1 cellular context compared by ENCODE assay signal in genomic region chr20:32474967-32475819, GRCh38.
A peak's percentile ranks its signal among the peaks of the same experiment; 100 is the strongest.
TF ChIP-seq lines count a peak whose summit lies in the region.

No MANE protein-coding gene starts in this region.

TF ChIP-seq in HepG2, 621 proteins besides CTCF, POLR2A, EP300 and RAD21 (continued from another document and continues in another):
- TF ChIP-seq PRDM10 (CRISPR knock-in tag; IDR thresholded peaks at IDR 0.05; ENCODE audit: low read depth): peak; percentile 70
- 0 out of 2 replicates have a peak, but pooled peaks have one; percentile 26 for TF ChIP-seq ZSCAN21 (CRISPR knock-in tag; IDR thresholded peaks at IDR 0.05; ENCODE audit: borderline replicate concordance)
- no peak for TF ChIP-seq ZNF720 (CRISPR knock-in tag; IDR thresholded peaks at IDR 0.05)
- TF ChIP-seq ARID5B (CRISPR knock-in tag; IDR thresholded peaks at IDR 0.05): peak; percentile 58; the same call in 1 of the 2 replicates
- peak; percentile 80; the same call in 1 of the 2 replicates for TF ChIP-seq ESRRA (CRISPR knock-in tag; IDR thresholded peaks at IDR 0.05; ENCODE audit: low read depth)
- TF ChIP-seq POLR2AphosphoS5 (IDR thresholded peaks at IDR 0.05; ENCODE audit: low read depth, low read length): peak; percentile 60
- TF ChIP-seq PRPF4 (IDR thresholded peaks at IDR 0.05; ENCODE audit: low read depth, low read length, poor library complexity, severe bottlenecking): peak; percentile 61
- 0 out of 2 replicates have a peak, but pooled peaks have one; percentile 21 for TF ChIP-seq TERF1 (CRISPR knock-in tag; IDR thresholded peaks at IDR 0.05)
- no peak for TF ChIP-seq ZNF549 (CRISPR knock-in tag; IDR thresholded peaks at IDR 0.05)
- no peak for TF ChIP-seq ZNF337 (CRISPR knock-in tag; IDR thresholded peaks at IDR 0.05; ENCODE audit: borderline replicate concordance, low read depth)
- no peak for TF ChIP-seq ZNF136 (CRISPR knock-in tag; IDR thresholded peaks at IDR 0.05; ENCODE audit: low read depth)
- no peak for TF ChIP-seq TFE3 (CRISPR knock-in tag; IDR thresholded peaks at IDR 0.05)
- TF ChIP-seq PHF8 (CRISPR knock-in tag; IDR thresholded peaks at IDR 0.05): 0 out of 2 replicates have a peak, but pooled peaks have one; percentile 32
- no peak; the same call in 1 of the 2 replicates for TF ChIP-seq ATF6 (CRISPR knock-in tag; conservative IDR thresholded peaks at IDR 0.05)
- TF ChIP-seq ZNF607 (CRISPR knock-in tag; IDR thresholded peaks at IDR 0.05; ENCODE audit: borderline replicate concordance): peak; percentile 94
- peak; percentile 80; the same call in 1 of the 2 replicates for TF ChIP-seq ETS1 (CRISPR knock-in tag; IDR thresholded peaks at IDR 0.05)
- TF ChIP-seq ZFP91 (CRISPR knock-in tag; IDR thresholded peaks at IDR 0.05; ENCODE audit: borderline replicate concordance): peak; percentile 57; the same call in 1 of the 2 replicates
- TF ChIP-seq CEBPB (IDR thresholded peaks at IDR 0.05; ENCODE audit: borderline replicate concordance, low read depth, low read length): no peak
- TF ChIP-seq REPIN1 (CRISPR knock-in tag; IDR thresholded peaks at IDR 0.05; ENCODE audit: borderline replicate concordance, low read depth): peak; percentile 73; the same call in 1 of the 2 replicates
- TF ChIP-seq FOXK2 (IDR thresholded peaks at IDR 0.05): peak; percentile 65
- TF ChIP-seq ZBTB4 (CRISPR knock-in tag; IDR thresholded peaks at IDR 0.05; ENCODE audit: borderline replicate concordance): no peak
- TF ChIP-seq HNF1B (CRISPR knock-in tag; IDR thresholded peaks at IDR 0.05): peak; percentile 78
